Comparison of ENCODE assay signal across 29 cellular contexts in genomic region chr6:101588343-101588742, GRCh38.
"Had no signal": no experiment of that assay in that cellular context is flagged by ENCODE, and none has a peak within 500 bp of the region (broad histone marks: within the 10 kb centered on the region; RNA-seq: fewer than 3 reads in every experiment).

No MANE protein-coding gene starts in this region.

- H3K27me3 ChIP-seq: neural progenitor cell, neutrophil, stomach, testis, thyroid gland, transverse colon, upper lobe of left lung, vagina had no signal

- ATAC-seq: left lobe of liver; lower lobe of right lung; natural killer cell; right cardiac atrium; sciatic nerve; stimulated activated naive B cell treated with anti-CD40 and anti-IgM and Interleukin-4, amounts not matched to agents 10 μg/mL and 1 μg/mL and 100 μg/mL, for 72 hours; stimulated activated naive CD8-positive, alpha-beta T cell treated with anti-CD3 and anti-CD28 coated beads, Interleukin-15, Interleukin-2, amounts not matched to agents 100 U/mL and 50 U/mL, for 24 hours had no signal

- H3K9me3 ChIP-seq: lower lobe of right lung, neutrophil, stomach, testis, thyroid gland, transverse colon, upper lobe of left lung, vagina had no signal

- H3K36me3 ChIP-seq: lower lobe of right lung, neural progenitor cell, neutrophil, stomach, thyroid gland, transverse colon, upper lobe of left lung, vagina had no signal

- H3K4me1 ChIP-seq: lower lobe of right lung, parathyroid adenoma, stomach, testis, thyroid gland, transverse colon, upper lobe of left lung, vagina had no signal

- H3K4me3 ChIP-seq: lower lobe of right lung, neural progenitor cell, skin epidermis, stomach, testis, thyroid gland, transverse colon, upper lobe of left lung, vagina had no signal

- DNase-seq: hypothalamus; islet precursor cell; lower lobe of right lung; mammary epithelial cell; mesenchymal stem cell; naive B cell; natural killer cell; nephron progenitor cell; occipital lobe; retina; right cardiac atrium; stimulated activated CD4-positive, alpha-beta T cell treated with anti-CD3 and anti-CD28 coated beads, Interleukin-12 subunit alpha, Interleukin-12 subunit beta, amount 100 ng/mL, for 4 hours; stimulated activated CD4-positive, alpha-beta T cell treated with anti-CD3 and anti-CD28 coated beads, Interleukin-15, amount 100 ng/mL, for 24 hours; stimulated activated CD4-positive, alpha-beta T cell treated with anti-CD3 and anti-CD28 coated beads, Interleukin-2, amount 100 ng/mL, for 24 hours; stimulated activated CD4-positive, alpha-beta T cell treated with anti-CD3 and anti-CD28 coated beads, Interleukin-4, amount 100 ng/mL, for 1 hour; stimulated activated naive B cell treated with anti-CD40 and anti-IgM and Interleukin-4, amounts not matched to agents 10 μg/mL and 1 μg/mL and 100 μg/mL, for 72 hours; stimulated activated naive CD8-positive, alpha-beta T cell treated with anti-CD3 and anti-CD28 coated beads, Interleukin-15, Interleukin-2, amounts not matched to agents 100 U/mL and 50 U/mL, for 24 hours; stomach; testis; thyroid gland; transverse colon; upper lobe of left lung had no signal

- H3K27ac ChIP-seq: lower lobe of right lung, neural progenitor cell, neutrophil, parathyroid adenoma, skin epidermis, stomach, testis, thyroid gland, transverse colon, upper lobe of left lung, vagina had no signal
